ENCODE assay signal across 8 cellular contexts in the genomic region with DNA sequence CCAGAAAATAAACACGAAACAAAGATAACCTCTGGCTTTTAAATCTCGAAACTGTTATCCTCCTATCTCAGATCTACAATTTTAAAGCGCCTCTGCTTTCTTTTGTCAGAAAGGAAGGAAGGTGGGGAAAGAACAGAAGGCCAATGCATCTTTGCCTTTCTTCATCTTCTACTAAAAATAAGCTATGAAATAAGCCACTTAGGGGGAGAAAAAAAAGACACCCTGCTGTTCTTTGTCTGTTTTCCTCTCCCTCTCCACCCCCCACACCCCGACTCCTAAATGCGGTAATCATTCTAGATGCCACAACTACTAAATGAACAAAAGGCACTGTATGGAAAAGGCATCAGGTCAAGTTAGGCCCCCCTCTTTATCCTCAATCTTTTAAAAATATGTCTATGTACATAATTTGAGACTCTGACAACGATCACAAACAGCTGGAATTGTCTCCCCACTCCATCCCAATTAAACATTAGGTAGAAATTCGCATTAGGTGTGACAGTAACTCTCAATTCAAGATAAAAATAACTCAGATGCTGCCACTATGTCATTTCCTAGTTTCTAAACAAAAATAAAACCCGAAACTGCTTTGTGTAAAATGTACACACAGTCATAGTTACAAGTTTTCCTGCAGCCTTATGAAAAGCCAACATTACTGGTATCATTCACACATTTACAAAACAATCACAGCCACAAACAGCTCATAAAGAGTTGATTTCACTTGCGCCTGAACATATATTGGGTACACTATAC. TPM values are rescaled to one million over a fixed set of nuclear protein-coding genes. Genes with fewer than 3 reads are reported as not detected.
DNase-seq lines count a peak whose midpoint lies in the region; ATAC-seq, FAIRE-seq and TF ChIP-seq lines count a peak whose summit lies in the region.

No MANE protein-coding gene starts in this region.

- H3K9me3 ChIP-seq in OCI-LY3 (ENCODE audit: insufficient read depth, low read length) = no peaks in the 10 kb centered on the region
- H3K9me3 ChIP-seq in small intestine (ENCODE audit: control insufficient read depth, low read depth) = no peaks in the 10 kb centered on the region

- POLR2A ChIA-PET in activated CD4-positive, alpha-beta memory T cell treated with anti-CD3 and anti-CD28 coated beads, Interleukin-2, amount 10 ng/mL, durations not matched to agents 7 days and 5 days (lab: Charles Lee) = interaction anchor here (0.7 to 3.4 kb wide), 4 partner anchors 8 to 60 kb away, joined by 3 to 8 read pairs (median 3); no protein-coding TSS in a partner anchor

- no peaks in the 10 kb centered on the region for H3K27me3 Mint-ChIP-seq in activated CD4-positive, alpha-beta memory T cell treated with anti-CD3 and anti-CD28 coated beads, Interleukin-2, amount 10 ng/mL, durations not matched to agents 7 days and 5 days

- H3K4me1 Mint-ChIP-seq in activated CD4-positive, alpha-beta memory T cell treated with anti-CD3 and anti-CD28 coated beads, Interleukin-2, amount 10 ng/mL, durations not matched to agents 7 days and 5 days = peaks cover 13% of the 10 kb centered on the region

- peaks cover 38% of the 10 kb centered on the region for H4K20me1 ChIP-seq in OCI-LY3 (ENCODE audit: insufficient read depth, low read length)

- peak; percentile 50 for DNase-seq in germinal center (ENCODE audit: low spot score)
- no peak for DNase-seq in small intestine
- DNase-seq in SKM-1 treated with dmso at 0.1 percent for 144 hours (lab: John Stamatoyannopoulos, UW; ENCODE audit: unreplicated experiment) = no peak
- DNase-seq in activated CD4-positive, alpha-beta memory T cell treated with anti-CD3 and anti-CD28 coated beads, Interleukin-2, amount 10 ng/mL, durations not matched to agents 7 days and 5 days = no peak

- H2AFZ ChIP-seq in OCI-LY3 (ENCODE audit: low read depth, low read length) = no peak overlapping the region

- H3K9ac ChIP-seq in OCI-LY3 (ENCODE audit: low read length) = peak overlapping the region; percentile 82

- H3K27ac ChIP-seq in C4-2B (peak overlapping the region; percentile 86; the same call in 1 of the 2 replicates), OCI-LY3 (ENCODE audit: low read length) (peak overlapping the region; percentile 70), small intestine (ENCODE audit: low read depth in 1 of 2, low read length in 1 of 2) (peak overlapping the region; percentile 87 to 92)

- CTCF ChIA-PET in activated CD4-positive, alpha-beta memory T cell treated with anti-CD3 and anti-CD28 coated beads, Interleukin-2, amount 10 ng/mL, durations not matched to agents 7 days and 5 days (lab: Charles Lee) = interaction anchor here (1.1 to 2.0 kb wide), 2 partner anchors 61 to 120 kb away, joined by 3 to 9 read pairs; no protein-coding TSS in a partner anchor

- H3K9me3 Mint-ChIP-seq in activated CD4-positive, alpha-beta memory T cell treated with anti-CD3 and anti-CD28 coated beads, Interleukin-2, amount 10 ng/mL, durations not matched to agents 7 days and 5 days = no peaks in the 10 kb centered on the region

- H3K27ac Mint-ChIP-seq in activated CD4-positive, alpha-beta memory T cell treated with anti-CD3 and anti-CD28 coated beads, Interleukin-2, amount 10 ng/mL, durations not matched to agents 7 days and 5 days = no peak overlapping the region

- peaks cover 9% of the 10 kb centered on the region for H3K36me3 Mint-ChIP-seq in activated CD4-positive, alpha-beta memory T cell treated with anti-CD3 and anti-CD28 coated beads, Interleukin-2, amount 10 ng/mL, durations not matched to agents 7 days and 5 days (ENCODE audit: low read depth)

- peak overlapping the region; percentile 91 for H3K4me3 ChIP-seq in OCI-LY3 (ENCODE audit: low read length)
- H3K4me3 ChIP-seq in small intestine (ENCODE audit: low read depth in 1 of 2, low read length in 2 of 2) = peak overlapping the region; percentile 22 to 97

- TF ChIP-seq CTCF in C4-2B (conservative IDR thresholded peaks at IDR 0.05) (no peak), OCI-LY3 (IDR thresholded peaks at IDR 0.05; ENCODE audit: low read depth, low read length) (no peak)

- no peaks in the 10 kb centered on the region for H3K27me3 ChIP-seq in OCI-LY3 (ENCODE audit: low read depth, low read length)
- no peaks in the 10 kb centered on the region for H3K27me3 ChIP-seq in small intestine (ENCODE audit: control insufficient read depth in 2 of 2, insufficient read depth in 2 of 2, low read length in 2 of 2)

- no peak overlapping the region for H3K4me3 Mint-ChIP-seq in activated CD4-positive, alpha-beta memory T cell treated with anti-CD3 and anti-CD28 coated beads, Interleukin-2, amount 10 ng/mL, durations not matched to agents 7 days and 5 days

- H3K36me3 ChIP-seq in OCI-LY3 (replicated peaks; ENCODE audit: low read depth, low read length) = peaks cover 7% of the 10 kb centered on the region
- no peaks in the 10 kb centered on the region for H3K36me3 ChIP-seq in small intestine (ENCODE audit: control insufficient read depth in 2 of 2, insufficient read depth in 2 of 2, low read length in 2 of 2)

- H3K79me2 ChIP-seq in OCI-LY3 (ENCODE audit: low read length) = peaks cover 70% of the 10 kb centered on the region

- no peak for FAIRE-seq in small intestine (lab: Jason Lieb, UNC)

- H3K4me1 ChIP-seq in OCI-LY3 (ENCODE audit: low read length) (peaks cover 36% of the 10 kb centered on the region), small intestine (ENCODE audit: control insufficient read depth in 2 of 2, insufficient read depth in 1 of 2, low read depth in 1 of 2, low read length in 1 of 2) (peaks cover 5 to 8% of the 10 kb centered on the region in 2 donors)

- ATAC-seq in GM19395 (IDR thresholded peaks at IDR 0.05; ENCODE audit: unreplicated experiment) = peak; percentile 40
- ATAC-seq in HG03520 (IDR thresholded peaks at IDR 0.05; ENCODE audit: unreplicated experiment) = no peak

- WGBS in small intestine, 3 donors = 3 to 6% (median 6%) methylated on average over 9 of the region's 9 CpGs

- H3K4me2 ChIP-seq in OCI-LY3 (ENCODE audit: low read length) = peak overlapping the region; percentile 92

RNA-seq across cellular contexts. Expression of gene UBE2H, which starts 2.4 kb away (rescaled TPM):
- polyA plus RNA-seq in small intestine = 10 to 100 TPM; 15.0 to 22.1 (median 15.1) TPM
- total RNA-seq in activated CD4-positive, alpha-beta memory T cell treated with anti-CD3 and anti-CD28 coated beads, Interleukin-2, amount 10 ng/mL, durations not matched to agents 7 days and 5 days = 10 to 100 TPM; 57.9 to 58.4 TPM
